8 cellular contexts compared by ENCODE assay signal in genomic region chr14:50321009-50321660, GRCh38. TPM values are rescaled to one million over a fixed set of nuclear protein-coding genes. Genes with fewer than 3 reads are reported as not detected.
DNase-seq lines count a peak whose midpoint lies in the region; ATAC-seq and TF ChIP-seq lines count a peak whose summit lies in the region.

No MANE protein-coding gene starts in this region.

- no peaks in the 10 kb centered on the region for H3K27me3 ChIP-seq in WERI-Rb-1 (ENCODE audit: insufficient read depth, low read depth, severe bottlenecking)

- peak; percentile 92 for ATAC-seq in GM18868 (IDR thresholded peaks at IDR 0.05; ENCODE audit: unreplicated experiment)
- ATAC-seq in HG03103 (IDR thresholded peaks at IDR 0.05; ENCODE audit: low read depth, unreplicated experiment): peak; percentile 87
- peak; percentile 100 for ATAC-seq in left lobe of liver

- peak; percentile 87 for TF ChIP-seq CTCF in WERI-Rb-1 (IDR thresholded peaks at IDR 0.05; ENCODE audit: low read depth, low read length)

- peak; percentile 79 for DNase-seq in AG20443 (ENCODE audit: low spot score)
- DNase-seq in NCI-H2171 treated with DMSO at 0.1 percent for 48 hours (lab: John Stamatoyannopoulos, UW): peak; percentile 94
- peak; percentile 65 for DNase-seq in WERI-Rb-1
- peak; percentile 80 for DNase-seq in central memory CD4-positive, alpha-beta T cell
- DNase-seq in left lobe of liver (ENCODE audit: low spot score): peak; percentile 57
- DNase-seq in stimulated activated CD4-positive, alpha-beta T cell treated with anti-CD3 and anti-CD28 coated beads, Interleukin-4, amount 100 ng/mL, for 1 hour: peak; percentile 38

- no peaks in the 10 kb centered on the region for H3K9me3 ChIP-seq in WERI-Rb-1 (ENCODE audit: severe bottlenecking)

- H3K36me3 ChIP-seq in WERI-Rb-1: peaks cover 4% of the 10 kb centered on the region

- no peak overlapping the region for H3K27ac ChIP-seq in WERI-Rb-1

- H3K4me3 ChIP-seq in WERI-Rb-1 (ENCODE audit: low read depth, low read length): no peak overlapping the region

RNA-seq across cellular contexts. Expression of gene DMAC2L, which starts 9.0 kb away (rescaled TPM):
- total RNA-seq in left lobe of liver: 8.0 TPM

RNA-seq across cellular contexts. Expression of gene L2HGDH, which starts 9.1 kb away (rescaled TPM):
- 9.2 TPM for total RNA-seq in left lobe of liver

Comparison
In these comparisons a context has a peak if more than half of its experiments do, and no peak if none do; other contexts are left out.
1. DNase-seq: peak in every context shown above with its lines; median percentile 94 in NCI-H2171 treated with DMSO at 0.1 percent for 48 hours; 80 in central memory CD4-positive, alpha-beta T cell; 79 in AG20443; 65 in WERI-Rb-1; 57 in left lobe of liver; 38 in stimulated activated CD4-positive, alpha-beta T cell treated with anti-CD3 and anti-CD28 coated beads, Interleukin-4, amount 100 ng/mL, for 1 hour.